ENCODE assay signal across 8 cellular contexts in the genomic region with DNA sequence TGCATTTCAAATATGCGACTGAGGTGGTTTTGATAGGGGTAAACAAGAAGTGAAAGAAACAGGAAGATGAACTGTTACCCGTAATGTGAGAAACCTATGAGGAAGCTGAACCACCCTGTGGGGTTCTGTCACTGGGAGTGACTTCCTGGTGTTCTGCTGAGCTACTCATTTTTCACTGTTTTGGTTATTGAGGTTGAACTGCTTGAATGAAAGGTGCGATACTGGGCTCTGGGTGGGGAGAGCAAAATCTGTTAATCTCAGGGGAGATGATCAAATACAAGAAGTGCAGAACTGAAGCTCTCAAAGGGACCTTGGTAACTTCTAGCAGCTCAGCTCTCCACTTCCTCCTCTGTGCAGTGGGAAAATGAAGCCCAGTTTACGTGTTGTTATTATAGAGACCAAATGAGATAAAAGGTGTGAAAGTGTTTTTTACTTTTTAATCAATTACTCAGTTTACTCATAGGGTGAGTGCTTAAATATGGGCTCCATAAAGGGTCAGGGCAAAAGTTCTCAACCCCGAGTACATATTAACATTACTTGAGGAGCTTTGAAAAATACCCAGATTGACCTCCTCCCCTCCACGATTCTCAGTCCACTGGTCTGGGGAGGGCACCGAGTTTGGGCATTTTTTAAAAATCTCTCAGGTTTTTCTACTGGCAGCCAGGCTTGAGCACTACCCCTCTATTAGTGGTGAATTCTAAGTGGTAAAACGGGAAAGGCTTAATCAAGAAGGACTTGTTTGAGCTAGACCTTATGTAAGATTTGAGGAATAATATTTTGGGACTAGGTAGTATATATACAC.
A peak's percentile ranks its signal among the peaks of the same experiment; 100 is the strongest.
DNase-seq lines count a peak whose midpoint lies in the region; ATAC-seq, FAIRE-seq and TF ChIP-seq lines count a peak whose summit lies in the region.

No MANE protein-coding gene starts in this region.

- no peaks in the 10 kb centered on the region for H3K9me3 ChIP-seq in SK-N-MC (ENCODE audit: low read depth, low read length)
- no peaks in the 10 kb centered on the region; the same call in 1 of the 2 replicates for H3K9me3 ChIP-seq in K562 (replicated peaks; ENCODE audit: control insufficient read depth, insufficient read depth, low read depth, low read length)
- H3K9me3 ChIP-seq in Caco-2, result no peaks in the 10 kb centered on the region

- peak; percentile 66 for ATAC-seq in HG03066 (IDR thresholded peaks at IDR 0.05; ENCODE audit: low read depth, unreplicated experiment)
- ATAC-seq in K562, result peak; percentile 68
- peak; percentile 66 for ATAC-seq in sciatic nerve

- no peaks in the 10 kb centered on the region for H3K9me1 ChIP-seq in K562 (ENCODE audit: control insufficient read depth, insufficient read depth, low read length)

- no peak for FAIRE-seq in K562 (lab: Jason Lieb, UNC)

- no peak for TF ChIP-seq RAD21 in K562 (CRISPR knock-in tag; conservative IDR thresholded peaks at IDR 0.05 in 1 of 2, IDR thresholded peaks at IDR 0.05 in 1 of 2)

- H3K27ac ChIP-seq in SK-N-MC (peak overlapping the region; percentile 19; the same call in 1 of the 2 replicates), K562 (ENCODE audit: extremely low read depth, low read depth, low read length) (no peak overlapping the region)

- POLR2A ChIA-PET in K562 (lab: Yijun Ruan, JAX) (interaction anchor here (0.5 to 1.7 kb wide), 3 partner anchors 12 to 466 kb away, joined by 3 to 6 read pairs (median 3); no protein-coding TSS in a partner anchor), Caco-2 (lab: Charles Lee) (no interaction called here)

- H3K4me1 ChIP-seq in K562 (replicated peaks in 1 of 2; ENCODE audit: control insufficient read depth in 2 of 2, insufficient read depth in 2 of 2, low read length in 2 of 2) (no peaks in the 10 kb centered on the region; a peak in 2 of 5 replicates), Caco-2 (no peaks in the 10 kb centered on the region)

- H3K36me3 Mint-ChIP-seq in Caco-2 (ENCODE audit: insufficient read depth, unreplicated experiment), result no peaks in the 10 kb centered on the region

- no peak for TF ChIP-seq EP300 in K562 (IDR thresholded peaks at IDR 0.05; ENCODE audit: low read length)

- no peaks in the 10 kb centered on the region for H4K20me1 ChIP-seq in K562 (replicated peaks; ENCODE audit: control insufficient read depth, insufficient read depth, low read length)

- H3K36me3 ChIP-seq in SK-N-MC (ENCODE audit: insufficient read depth, low read length) (no peaks in the 10 kb centered on the region), K562 (ENCODE audit: control insufficient read depth, insufficient read depth, low read length) (no peaks in the 10 kb centered on the region), Caco-2 (ENCODE audit: control insufficient read depth, insufficient read depth, low read length) (no peaks in the 10 kb centered on the region)

- H3K4me3 ChIP-seq in SK-N-MC, result no peak overlapping the region
- no peak overlapping the region for H3K4me3 ChIP-seq in K562
- H3K4me3 ChIP-seq in Caco-2 (ENCODE audit: low read depth, low read length), result no peak overlapping the region

- WGBS in K562 (ENCODE audit: insufficient coverage, low coverage, missing lambda C conversion rate), result 16% methylated on average over 8 of the region's 8 CpGs

- H3K27me3 ChIP-seq in K562 (ENCODE audit: control insufficient read depth in 2 of 2, insufficient read depth in 2 of 2, low read length in 2 of 2) (peaks cover 0 to 10% of the 10 kb centered on the region in 2 experiments; a peak in 2 of 5 replicates), Caco-2 (replicated peaks; ENCODE audit: control insufficient read depth, insufficient read depth, low read length) (no peaks in the 10 kb centered on the region)

- peak overlapping the region; percentile 60 for H2AFZ ChIP-seq in K562 (ENCODE audit: low read depth, low read length)

- CTCF ChIA-PET in K562 (lab: Yijun Ruan, JAX; ENCODE audit: low intra/inter-chr PET ratio), result no interaction called here
- CTCF ChIA-PET in Caco-2 (lab: Charles Lee), result no interaction called here

- no peak overlapping the region for H3K9ac ChIP-seq in SK-N-MC (ENCODE audit: insufficient read length)
- no peak overlapping the region for H3K9ac ChIP-seq in K562 (ENCODE audit: insufficient read depth in 1 of 2, low read depth in 2 of 2, low read length in 2 of 2)

- intact Hi-C loops in K562 (cut with micrococcal nuclease), result no loop called here
- intact Hi-C loops in sciatic nerve (cut with DNase I), result no loop called here
- intact Hi-C loops in Caco-2 (cut with micrococcal nuclease; ENCODE audit: unreplicated experiment), result no loop called here

- BruUV-seq in K562 (replicated peaks; lab: Mats Ljungman, UMichigan) (no TSS peak), Caco-2 (replicated peaks; lab: Mats Ljungman, UMichigan) (no TSS peak)

- DNase-seq in NCI-H748 (lab: John Stamatoyannopoulos, UW; ENCODE audit: unreplicated experiment) (peak; percentile 2), NCI-H748 treated with DMSO at 0.1 percent for 48 hours (lab: John Stamatoyannopoulos, UW) (no peak), SK-N-MC (ENCODE audit: low read depth, low spot score) (peak; percentile 14), K562 (ENCODE audit: extremely low read depth in 1 of 4, low spot score in 3 of 4) (peak in 1 of 4 experiments; percentile 10), sciatic nerve (ENCODE audit: low spot score) (no peak), putamen (ENCODE audit: low spot score) (no peak), Caco-2 (no peak)

- H3K27me3 Mint-ChIP-seq in Caco-2 (ENCODE audit: insufficient read depth, unreplicated experiment), result no peaks in the 10 kb centered on the region

- no peaks in the 10 kb centered on the region for H3K4me1 Mint-ChIP-seq in Caco-2 (ENCODE audit: low read depth, unreplicated experiment)

- TF ChIP-seq CTCF in K562 (IDR thresholded peaks at IDR 0.05 in 2 of 3, conservative IDR thresholded peaks at IDR 0.05 in 1 of 3; ENCODE audit: insufficient read depth in 2 of 3, low read depth in 1 of 3, low read length in 3 of 3) (no peak), Caco-2 (IDR thresholded peaks at IDR 0.05; ENCODE audit: insufficient read depth in 1 of 2, low read depth in 1 of 2, low read length in 1 of 2, severe bottlenecking in 1 of 2, unreplicated experiment in 1 of 2) (no peak)

- no peak overlapping the region for H3K27ac Mint-ChIP-seq in Caco-2 (ENCODE audit: unreplicated experiment)

- H3K79me2 ChIP-seq in K562 (ENCODE audit: control insufficient read depth, insufficient read depth, low read length), result no peaks in the 10 kb centered on the region

- H3K9me3 Mint-ChIP-seq in Caco-2 (ENCODE audit: unreplicated experiment), result peaks cover 10% of the 10 kb centered on the region

- TF ChIP-seq POLR2A in K562 (conservative IDR thresholded peaks at IDR 0.05), result no peak

- H3K4me2 ChIP-seq in K562 (ENCODE audit: insufficient read depth, low read length), result no peak overlapping the region

- no peak overlapping the region for H3K4me3 Mint-ChIP-seq in Caco-2 (ENCODE audit: unreplicated experiment)

- in situ Hi-C loops in K562 (cut with MboI), result no loop called here

TF ChIP-seq in K562, 482 proteins besides CTCF, POLR2A, EP300 and RAD21:
- 0 out of 2 replicates have a peak, but pooled peaks have one; percentile 14 for TF ChIP-seq L3MBTL2 (IDR thresholded peaks at IDR 0.05)
- TF ChIP-seq SPI1 (IDR thresholded peaks at IDR 0.05; ENCODE audit: borderline replicate concordance, low read depth, low read length), result peak; percentile 56; the same call in 1 of the 2 replicates
- TF ChIP-seq MAFF (IDR thresholded peaks at IDR 0.05; ENCODE audit: low read length), result peak; percentile 6; the same call in 1 of the 2 replicates
- no peak for TF ChIP-seq SMARCA5 (IDR thresholded peaks at IDR 0.05)
- TF ChIP-seq ZNF263 (CRISPR knock-in tag; IDR thresholded peaks at IDR 0.05; ENCODE audit: borderline replicate concordance), result no peak
- TF ChIP-seq ZNF316 (IDR thresholded peaks at IDR 0.05), result peak; percentile 34; the same call in 1 of the 2 replicates
- TF ChIP-seq, protein P1, sequence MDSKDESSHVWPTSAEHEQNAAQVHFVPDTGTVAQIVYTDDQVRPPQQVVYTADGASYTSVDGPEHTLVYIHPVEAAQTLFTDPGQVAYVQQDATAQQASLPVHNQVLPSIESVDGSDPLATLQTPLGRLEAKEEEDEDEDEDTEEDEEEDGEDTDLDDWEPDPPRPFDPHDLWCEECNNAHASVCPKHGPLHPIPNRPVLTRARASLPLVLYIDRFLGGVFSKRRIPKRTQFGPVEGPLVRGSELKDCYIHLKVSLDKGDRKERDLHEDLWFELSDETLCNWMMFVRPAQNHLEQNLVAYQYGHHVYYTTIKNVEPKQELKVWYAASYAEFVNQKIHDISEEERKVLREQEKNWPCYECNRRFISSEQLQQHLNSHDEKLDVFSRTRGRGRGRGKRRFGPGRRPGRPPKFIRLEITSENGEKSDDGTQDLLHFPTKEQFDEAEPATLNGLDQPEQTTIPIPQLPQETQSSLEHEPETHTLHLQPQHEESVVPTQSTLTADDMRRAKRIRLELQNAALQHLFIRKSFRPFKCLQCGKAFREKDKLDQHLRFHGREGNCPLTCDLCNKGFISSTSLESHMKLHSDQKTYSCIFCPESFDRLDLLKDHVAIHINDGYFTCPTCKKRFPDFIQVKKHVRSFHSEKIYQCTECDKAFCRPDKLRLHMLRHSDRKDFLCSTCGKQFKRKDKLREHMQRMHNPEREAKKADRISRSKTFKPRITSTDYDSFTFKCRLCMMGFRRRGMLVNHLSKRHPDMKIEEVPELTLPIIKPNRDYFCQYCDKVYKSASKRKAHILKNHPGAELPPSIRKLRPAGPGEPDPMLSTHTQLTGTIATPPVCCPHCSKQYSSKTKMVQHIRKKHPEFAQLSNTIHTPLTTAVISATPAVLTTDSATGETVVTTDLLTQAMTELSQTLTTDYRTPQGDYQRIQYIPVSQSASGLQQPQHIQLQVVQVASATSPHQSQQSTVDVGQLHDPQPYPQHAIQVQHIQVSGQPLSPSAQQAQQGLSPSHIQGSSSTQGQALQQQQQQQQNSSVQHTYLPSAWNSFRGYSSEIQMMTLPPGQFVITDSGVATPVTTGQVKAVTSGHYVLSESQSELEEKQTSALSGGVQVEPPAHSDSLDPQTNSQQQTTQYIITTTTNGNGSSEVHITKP (IDR thresholded peaks at IDR 0.05; ENCODE audit: partially characterized antibody), result no peak
- TF ChIP-seq MAFK (IDR thresholded peaks at IDR 0.05; ENCODE audit: low read length), result peak; percentile 37; the same call in 1 of the 2 replicates

Comparison
In these comparisons a context has a peak if more than half of its experiments do, and no peak if none do; other contexts are left out.
1. DNase-seq: peak in NCI-H748 (single experiment) and SK-N-MC (single experiment); none in NCI-H748 treated with DMSO at 0.1 percent for 48 hours (single experiment), sciatic nerve (single experiment), putamen (single experiment) and Caco-2 (0 of 2).
2. Peak in every context shown above with its lines, with median percentiles within 50 percentile points of each other: ATAC-seq.